ENCODE assay signal across 30 cellular contexts in the genomic region with DNA sequence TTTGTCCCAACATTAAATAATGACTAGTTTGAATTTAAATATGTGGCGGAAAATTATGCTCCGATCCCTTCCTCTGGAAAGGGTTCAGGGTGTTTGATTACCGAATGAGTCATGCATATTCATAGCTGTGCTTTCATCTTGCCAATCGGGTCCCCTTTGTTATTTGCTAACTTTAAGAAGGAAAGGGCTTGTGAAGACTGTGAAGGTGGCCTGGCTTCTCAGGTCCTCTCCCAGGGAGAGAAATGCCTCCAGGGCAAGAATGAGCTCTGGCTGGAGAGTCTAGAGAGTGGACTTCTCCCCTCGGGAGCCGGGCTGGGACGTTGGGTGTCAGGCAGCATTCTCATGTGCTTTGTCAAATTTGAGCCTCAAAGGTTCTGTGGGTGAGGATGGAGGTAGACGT.
"Had no signal": no experiment of that assay in that cellular context is flagged by ENCODE, and none has a peak within 500 bp of the region (broad histone marks: within the 10 kb centered on the region; RNA-seq: fewer than 3 reads in every experiment).

No MANE protein-coding gene starts in this region.

- H3K4me3 Mint-ChIP-seq: activated B cell treated with CpG ODN at 0.5 μM for 24 hours; activated CD4-positive, alpha-beta T cell treated with anti-CD3 and anti-CD28 coated beads for 36 hours; activated naive CD8-positive, alpha-beta T cell treated with anti-CD3 and anti-CD28 coated beads for 36 hours; activated T-cell treated with anti-CD3 and anti-CD28 coated beads, Interleukin-2, amount 50 U/mL, for 72 hours; immature natural killer cell; mesothelial cell of epicardium; naive B cell; stimulated activated effector memory CD8-positive, alpha-beta T cell treated with anti-CD3 and anti-CD28 coated beads, Interleukin-12 subunit alpha, Interleukin-12 subunit beta, amount 100 ng/mL, for 72 hours; T-helper 1 cell treated with Interleukin-12 subunit alpha and Interleukin-12 subunit beta and Interleukin-4 antibody, amounts not matched to agents 30 μg/mL and 1 μg/mL, for 36 hours had no signal

- H3K9me3 Mint-ChIP-seq: activated naive CD8-positive, alpha-beta T cell treated with anti-CD3 and anti-CD28 coated beads for 36 hours; mesothelial cell of epicardium; stimulated activated effector memory CD8-positive, alpha-beta T cell treated with anti-CD3 and anti-CD28 coated beads, Interleukin-12 subunit alpha, Interleukin-12 subunit beta, amount 100 ng/mL, for 72 hours had no signal

- H3K36me3 ChIP-seq: adrenal gland, brain microvascular endothelial cell, pancreas, prostate gland, sigmoid colon, suprapubic skin, tibial artery had no signal

- ATAC-seq: activated CD4-positive, alpha-beta T cell treated with anti-CD3 and anti-CD28 coated beads for 36 hours; activated T-cell treated with anti-CD3 and anti-CD28 coated beads, Interleukin-2, amount 50 U/mL, for 72 hours; left colon; pancreas; stimulated activated effector memory CD8-positive, alpha-beta T cell treated with anti-CD3 and anti-CD28 coated beads, Interleukin-12 subunit alpha, Interleukin-12 subunit beta, amount 100 ng/mL, for 72 hours had no signal

- H3K27ac ChIP-seq: adrenal gland, brain microvascular endothelial cell, coronary artery, dorsolateral prefrontal cortex, pancreas, prostate gland, sigmoid colon, suprapubic skin, tibial artery had no signal

- H3K4me1 Mint-ChIP-seq: activated B cell treated with CpG ODN at 0.5 μM for 24 hours; activated CD4-positive, alpha-beta T cell treated with anti-CD3 and anti-CD28 coated beads for 36 hours; activated naive CD8-positive, alpha-beta T cell treated with anti-CD3 and anti-CD28 coated beads for 36 hours; mesothelial cell of epicardium; naive B cell; stimulated activated effector memory CD8-positive, alpha-beta T cell treated with anti-CD3 and anti-CD28 coated beads, Interleukin-12 subunit alpha, Interleukin-12 subunit beta, amount 100 ng/mL, for 72 hours had no signal

- H3K27ac Mint-ChIP-seq: activated B cell treated with CpG ODN at 0.5 μM for 24 hours; activated CD4-positive, alpha-beta T cell treated with anti-CD3 and anti-CD28 coated beads for 36 hours; activated naive CD8-positive, alpha-beta T cell treated with anti-CD3 and anti-CD28 coated beads for 36 hours; activated T-cell treated with anti-CD3 and anti-CD28 coated beads, Interleukin-2, amount 50 U/mL, for 72 hours; immature natural killer cell; mesothelial cell of epicardium; naive B cell; stimulated activated effector memory CD8-positive, alpha-beta T cell treated with anti-CD3 and anti-CD28 coated beads, Interleukin-12 subunit alpha, Interleukin-12 subunit beta, amount 100 ng/mL, for 72 hours; T-helper 1 cell treated with Interleukin-12 subunit alpha and Interleukin-12 subunit beta and Interleukin-4 antibody, amounts not matched to agents 30 μg/mL and 1 μg/mL, for 36 hours had no signal

- H3K4me3 ChIP-seq: adrenal gland, coronary artery, dorsolateral prefrontal cortex, pancreas, prostate gland, sigmoid colon, suprapubic skin, tibial artery had no signal

- H3K9me3 ChIP-seq: adrenal gland, pancreas, prostate gland, sigmoid colon, suprapubic skin, tibial artery had no signal

- DNase-seq: activated B cell treated with CpG ODN at 0.5 μM for 24 hours; activated CD4-positive, alpha-beta T cell treated with anti-CD3 and anti-CD28 coated beads for 36 hours; activated CD4-positive, alpha-beta T cell treated with anti-CD3 and anti-CD28 coated beads, Interleukin-2, amount 50 U/mL, for 4 hours; activated naive CD4-positive, alpha-beta T cell treated with Interleukin-2 at 50 U/mL for 16 hours; activated naive CD8-positive, alpha-beta T cell treated with anti-CD3 and anti-CD28 coated beads for 36 hours; activated T-cell treated with anti-CD3 and anti-CD28 coated beads for 4 hours; activated T-cell treated with anti-CD3 and anti-CD28 coated beads, Interleukin-2, amount 50 U/mL, for 72 hours; adrenal gland; aorta; brain microvascular endothelial cell; dorsolateral prefrontal cortex; effector memory CD4-positive, alpha-beta T cell; head of caudate nucleus; hippocampal formation; immature natural killer cell; kidney; left colon; naive B cell; pancreas; retina; sigmoid colon; small intestine; stimulated activated CD4-positive, alpha-beta T cell treated with anti-CD3 and anti-CD28 coated beads, Interleukin-4, amount 100 ng/mL, for 24 hours; tibial artery had no signal

- H3K36me3 Mint-ChIP-seq: activated naive CD8-positive, alpha-beta T cell treated with anti-CD3 and anti-CD28 coated beads for 36 hours; immature natural killer cell; mesothelial cell of epicardium; naive B cell; stimulated activated effector memory CD8-positive, alpha-beta T cell treated with anti-CD3 and anti-CD28 coated beads, Interleukin-12 subunit alpha, Interleukin-12 subunit beta, amount 100 ng/mL, for 72 hours had no signal

- H3K27me3 Mint-ChIP-seq: activated B cell treated with CpG ODN at 0.5 μM for 24 hours had no signal

- H3K4me1 ChIP-seq: adrenal gland, pancreas, prostate gland, sigmoid colon, suprapubic skin, tibial artery had no signal

- H3K27me3 ChIP-seq: adrenal gland, brain microvascular endothelial cell, pancreas had no signal

- FAIRE-seq: kidney, pancreas, small intestine had no signal
